Comparison of ENCODE assay signal across 8 cellular contexts in genomic region chr3:142028174-142028833, GRCh38.
DNase-seq lines count a peak whose midpoint lies in the region; ATAC-seq, FAIRE-seq and TF ChIP-seq lines count a peak whose summit lies in the region.

No MANE protein-coding gene starts in this region.

- H3K4me2 ChIP-seq in PC-3 (ENCODE audit: low read length): peak overlapping the region; percentile 80
- H3K4me2 ChIP-seq in keratinocyte (ENCODE audit: control insufficient read depth, extremely low read depth, insufficient read depth, low read depth, low read length): peak overlapping the region; percentile 87

- peak; percentile 69 to 73 for ATAC-seq in CD4-positive, CD25-positive, alpha-beta regulatory T cell (ENCODE audit: low read depth in 2 of 2)
- ATAC-seq in GM18861 (IDR thresholded peaks at IDR 0.05; ENCODE audit: unreplicated experiment) (peak; percentile 73), HG03439 (IDR thresholded peaks at IDR 0.05; ENCODE audit: unreplicated experiment) (peak; percentile 57), PC-3 (peak; percentile 85)
- peak; percentile 78 for ATAC-seq in stimulated activated memory B cell treated with anti-CD40 and anti-IgM and Interleukin-4, amounts not matched to agents 10 μg/mL and 1 μg/mL and 100 μg/mL, for 72 hours

- POLR2A ChIA-PET in PC-3 (lab: Charles Lee; ENCODE audit: unreplicated experiment): interaction anchor here (0.6 to 0.9 kb wide), 2 partner anchors 30 to 289 kb away, joined by 3 to 23 read pairs; no protein-coding TSS in a partner anchor

- H3K27me3 ChIP-seq in CD4-positive, CD25-positive, alpha-beta regulatory T cell (ENCODE audit: control insufficient read depth, insufficient read depth, low read length): no peaks in the 10 kb centered on the region
- H3K27me3 ChIP-seq in PC-3 (ENCODE audit: low read length) (no peaks in the 10 kb centered on the region), keratinocyte (ENCODE audit: control insufficient read depth, extremely low read depth, insufficient read depth, low read length) (no peaks in the 10 kb centered on the region)

- no peaks in the 10 kb centered on the region for H3K9me2 ChIP-seq in PC-3 (replicated peaks; ENCODE audit: low read length)

- BruUV-seq in PC-3 (replicated peaks; lab: Mats Ljungman, UMichigan): no TSS peak

- no peaks in the 10 kb centered on the region for H3K9me1 ChIP-seq in keratinocyte (ENCODE audit: control insufficient read depth, extremely low read depth, insufficient read depth, low read length)

- H3K9me3 Mint-ChIP-seq in CD4-positive, CD25-positive, alpha-beta regulatory T cell: no peaks in the 10 kb centered on the region
- peaks cover 4% of the 10 kb centered on the region for H3K9me3 Mint-ChIP-seq in stimulated activated memory B cell treated with anti-CD40 and anti-IgM and Interleukin-4, amounts not matched to agents 10 μg/mL and 1 μg/mL and 100 μg/mL, for 72 hours

- CTCF ChIA-PET in PC-3 (lab: Charles Lee): no interaction called here

- H3K9ac ChIP-seq in PC-3 (ENCODE audit: low read length) (no peak overlapping the region), keratinocyte (ENCODE audit: control insufficient read depth, extremely low read depth, insufficient read depth, low read length) (peak overlapping the region; percentile 23)

- TF ChIP-seq CTCF in PC-3 (conservative IDR thresholded peaks at IDR 0.05; ENCODE audit: low read depth, low read length): no peak
- TF ChIP-seq CTCF in keratinocyte (optimal IDR thresholded peaks at IDR 0.05 in 1 of 3, IDR thresholded peaks at IDR 0.05 in 1 of 3, conservative IDR thresholded peaks at IDR 0.05 in 1 of 3; ENCODE audit: extremely low read depth in 1 of 3, insufficient read depth in 2 of 3, low read length in 3 of 3): peak in 1 of 3 experiments; percentile 6

- H3K36me3 Mint-ChIP-seq in CD4-positive, CD25-positive, alpha-beta regulatory T cell: peaks cover 6% of the 10 kb centered on the region
- H3K36me3 Mint-ChIP-seq in stimulated activated memory B cell treated with anti-CD40 and anti-IgM and Interleukin-4, amounts not matched to agents 10 μg/mL and 1 μg/mL and 100 μg/mL, for 72 hours: no peaks in the 10 kb centered on the region

- peak in 2 of 3 donors; percentile 44 to 80 for DNase-seq in CD4-positive, CD25-positive, alpha-beta regulatory T cell
- peak; percentile 70 for DNase-seq in PC-3
- peak; percentile 21 for DNase-seq in central memory CD4-positive, alpha-beta T cell
- peak; percentile 41 for DNase-seq in keratinocyte (ENCODE audit: low read depth, low spot score)
- DNase-seq in epidermal melanocyte (ENCODE audit: insufficient read length, low spot score): no peak

- H4K20me1 ChIP-seq in PC-3 (ENCODE audit: low read length) (no peaks in the 10 kb centered on the region), keratinocyte (ENCODE audit: control insufficient read depth, extremely low read depth, insufficient read depth, low read length) (no peaks in the 10 kb centered on the region)

- no peak overlapping the region for H3K27ac ChIP-seq in CD4-positive, CD25-positive, alpha-beta regulatory T cell (ENCODE audit: insufficient read depth, low read length, poor library complexity, severe bottlenecking)
- H3K27ac ChIP-seq in PC-3 (ENCODE audit: low read length) (no peak overlapping the region), keratinocyte (ENCODE audit: control insufficient read depth, insufficient read depth, low read length) (peak overlapping the region; percentile 10)

- H3K9me3 ChIP-seq in CD4-positive, CD25-positive, alpha-beta regulatory T cell (ENCODE audit: control insufficient read depth in 2 of 2, low read length in 2 of 2): no peaks in the 10 kb centered on the region
- H3K9me3 ChIP-seq in PC-3 (ENCODE audit: low read length) (no peaks in the 10 kb centered on the region), keratinocyte (ENCODE audit: control insufficient read depth, low read depth, low read length) (no peaks in the 10 kb centered on the region)

- H3F3A ChIP-seq in PC-3 (ENCODE audit: low read length, unreplicated experiment): no peaks in the 10 kb centered on the region

- H3K36me3 ChIP-seq in CD4-positive, CD25-positive, alpha-beta regulatory T cell (ENCODE audit: control insufficient read depth, insufficient read depth, low read length): no peaks in the 10 kb centered on the region
- no peaks in the 10 kb centered on the region for H3K36me3 ChIP-seq in PC-3 (ENCODE audit: low read depth, low read length)
- H3K36me3 ChIP-seq in keratinocyte (ENCODE audit: control insufficient read depth in 2 of 2, extremely low read depth in 1 of 2, insufficient read depth in 2 of 2, low read length in 2 of 2): no peaks in the 10 kb centered on the region

- peaks cover 8 to 31% (median 26%) of the 10 kb centered on the region in 4 donors for H3K4me1 Mint-ChIP-seq in CD4-positive, CD25-positive, alpha-beta regulatory T cell
- H3K4me1 Mint-ChIP-seq in stimulated activated memory B cell treated with anti-CD40 and anti-IgM and Interleukin-4, amounts not matched to agents 10 μg/mL and 1 μg/mL and 100 μg/mL, for 72 hours: peaks cover 13% of the 10 kb centered on the region

- peak overlapping the region; percentile 55 for H3K4me3 ChIP-seq in CD4-positive, CD25-positive, alpha-beta regulatory T cell (ENCODE audit: low read depth, low read length)
- H3K4me3 ChIP-seq in PC-3 (ENCODE audit: low read length) (peak overlapping the region; percentile 67), keratinocyte (ENCODE audit: control insufficient read depth in 2 of 3, extremely low read depth in 1 of 3, insufficient read depth in 2 of 3, low read depth in 1 of 3, low read length in 3 of 3) (peak overlapping the region; percentile 43 to 56 (median 43))

- intact Hi-C loops in PC-3 (cut with micrococcal nuclease): no loop called here

- peak overlapping the region; percentile 69 to 94 (median 90) for H3K4me3 Mint-ChIP-seq in CD4-positive, CD25-positive, alpha-beta regulatory T cell
- H3K4me3 Mint-ChIP-seq in stimulated activated memory B cell treated with anti-CD40 and anti-IgM and Interleukin-4, amounts not matched to agents 10 μg/mL and 1 μg/mL and 100 μg/mL, for 72 hours: peak overlapping the region; percentile 86

- dilution Hi-C loops in keratinocyte (cut with MboI; ENCODE audit: extremely low pct_ligation_motif_present, low sequenced_read_pairs): no loop called here

- H3K4me1 ChIP-seq in CD4-positive, CD25-positive, alpha-beta regulatory T cell (ENCODE audit: control insufficient read depth, insufficient read depth, low read length, poor library complexity, severe bottlenecking): peaks cover 6% of the 10 kb centered on the region
- H3K4me1 ChIP-seq in PC-3 (ENCODE audit: insufficient read depth, low read length) (no peaks in the 10 kb centered on the region), keratinocyte (ENCODE audit: control insufficient read depth, extremely low read depth, insufficient read depth, low read length) (no peaks in the 10 kb centered on the region)

- no peaks in the 10 kb centered on the region for H3K79me2 ChIP-seq in PC-3 (ENCODE audit: low read length)
- H3K79me2 ChIP-seq in keratinocyte (ENCODE audit: control insufficient read depth, insufficient read depth, low read length): no peaks in the 10 kb centered on the region

- 0 out of 2 replicates have a peak overlapping the region, but pooled peaks have one; percentile 29 for H2AFZ ChIP-seq in PC-3 (ENCODE audit: low read length)
- H2AFZ ChIP-seq in keratinocyte (ENCODE audit: control insufficient read depth, low read length): no peak overlapping the region

- H3K27ac Mint-ChIP-seq in CD4-positive, CD25-positive, alpha-beta regulatory T cell: peak overlapping the region in 2 of 3 donors; percentile 27 to 79
- H3K27ac Mint-ChIP-seq in stimulated activated memory B cell treated with anti-CD40 and anti-IgM and Interleukin-4, amounts not matched to agents 10 μg/mL and 1 μg/mL and 100 μg/mL, for 72 hours: peak overlapping the region; percentile 79

- peak; percentile 94 for FAIRE-seq in keratinocyte (lab: Jason Lieb, UNC)

- no peaks in the 10 kb centered on the region for H3K27me3 Mint-ChIP-seq in CD4-positive, CD25-positive, alpha-beta regulatory T cell
- H3K27me3 Mint-ChIP-seq in stimulated activated memory B cell treated with anti-CD40 and anti-IgM and Interleukin-4, amounts not matched to agents 10 μg/mL and 1 μg/mL and 100 μg/mL, for 72 hours: no peaks in the 10 kb centered on the region
